Comparison of ENCODE assay signal across 10 cellular contexts in genomic region chr1:234881893-234882771, GRCh38.
DNase-seq lines count a peak whose midpoint lies in the region; ATAC-seq, FAIRE-seq and TF ChIP-seq lines count a peak whose summit lies in the region.
"Had no signal": no experiment of that assay in that cellular context is flagged by ENCODE, and none has a peak within 500 bp of the region (broad histone marks: within the 10 kb centered on the region; RNA-seq: fewer than 3 reads in every experiment).

No MANE protein-coding gene starts in this region.

- no peaks in the 10 kb centered on the region for H3K9me3 ChIP-seq in CD4-positive, alpha-beta T cell (ENCODE audit: control insufficient read depth, low read length)
- H3K9me3 ChIP-seq in vagina: no peaks in the 10 kb centered on the region

- H3K27ac Mint-ChIP-seq in CD4-positive, alpha-beta T cell: no peak overlapping the region

- intact Hi-C loops in CD4-positive, alpha-beta T cell (cut with DNase I, micrococcal nuclease): no loop called here
- intact Hi-C loops in vagina (cut with DNase I): loop anchor here (10.0 kb wide), 1 partner anchor 157 kb away; no protein-coding TSS in a partner anchor

- H3K4me1 ChIP-seq in vagina: peaks cover 28% of the 10 kb centered on the region

- POLR2A ChIA-PET in CD4-positive, alpha-beta T cell (lab: Charles Lee): interaction anchor here (0.8 kb wide), 1 partner anchor 268 kb away, joined by 3 read pairs; no protein-coding TSS in a partner anchor

- H3K9me3 Mint-ChIP-seq in CD4-positive, alpha-beta T cell: no peaks in the 10 kb centered on the region

- no peak overlapping the region for H3K27ac ChIP-seq in CD4-positive, alpha-beta T cell (ENCODE audit: low read depth, low read length)
- no peak overlapping the region for H3K27ac ChIP-seq in vagina

- peak; percentile 64 for FAIRE-seq in GM19239 (lab: Jason Lieb, UNC)
- FAIRE-seq: islet of Langerhans had no signal

- no peak for TF ChIP-seq CTCF in CD4-positive, alpha-beta T cell (IDR thresholded peaks at IDR 0.05)
- TF ChIP-seq CTCF in vagina (IDR thresholded peaks at IDR 0.05): no peak

- CTCF ChIA-PET in CD4-positive, alpha-beta T cell (lab: Charles Lee): interaction anchor here (0.6 kb wide), 1 partner anchor 147 kb away, joined by 3 read pairs; no protein-coding TSS in a partner anchor

- ATAC-seq in CD4-positive, alpha-beta T cell (ENCODE audit: poor library complexity): peak; percentile 32
- ATAC-seq in HG03060 (IDR thresholded peaks at IDR 0.05; ENCODE audit: low read depth, unreplicated experiment): peak; percentile 79

- H3K36me3 Mint-ChIP-seq in CD4-positive, alpha-beta T cell (ENCODE audit: low read depth): no peaks in the 10 kb centered on the region

- H3K4me3 Mint-ChIP-seq in CD4-positive, alpha-beta T cell: no peak overlapping the region

- peaks cover 10% of the 10 kb centered on the region for H3K4me1 Mint-ChIP-seq in CD4-positive, alpha-beta T cell (ENCODE audit: low read depth)

- no peaks in the 10 kb centered on the region for H3K27me3 ChIP-seq in CD4-positive, alpha-beta T cell (ENCODE audit: control insufficient read depth, insufficient read depth, low read length)
- H3K27me3 ChIP-seq in vagina: no peaks in the 10 kb centered on the region

- H3K27me3 Mint-ChIP-seq in CD4-positive, alpha-beta T cell: no peaks in the 10 kb centered on the region

- no peak for DNase-seq in CD4-positive, alpha-beta T cell
- peak; percentile 57 for DNase-seq in GM19239 (ENCODE audit: insufficient read length, low spot score)
- DNase-seq in activated naive CD4-positive, alpha-beta T cell treated with anti-CD3 and anti-CD28 coated beads, Interleukin-2, amount 50 U/mL, for 16 hours: peak; percentile 37
- no peak for DNase-seq in vagina (ENCODE audit: extremely low spot score in 2 of 2)
- no peak for DNase-seq in DMS114 treated with DMSO at 0.1 percent for 48 hours (lab: John Stamatoyannopoulos, UW; ENCODE audit: unreplicated experiment)
- no peak for DNase-seq in middle frontal gyrus (ENCODE audit: extremely low spot score, low spot score)
- no peak for DNase-seq in NCI-H2029 (lab: John Stamatoyannopoulos, UW)
- DNase-seq: NCI-H226 had no signal

- H3K4me3 ChIP-seq in vagina: no peak overlapping the region

- no peak for TF ChIP-seq POLR2A in vagina (IDR thresholded peaks at IDR 0.05)

- H3K36me3 ChIP-seq in vagina: no peaks in the 10 kb centered on the region

Comparison
In these comparisons a context has a peak if more than half of its experiments do, and no peak if none do; other contexts are left out.
1. DNase-seq: peak in GM19239 (single experiment) and activated naive CD4-positive, alpha-beta T cell treated with anti-CD3 and anti-CD28 coated beads, Interleukin-2, amount 50 U/mL, for 16 hours (single experiment); none in CD4-positive, alpha-beta T cell (0 of 10), vagina (0 of 2), DMS114 treated with DMSO at 0.1 percent for 48 hours (single experiment), middle frontal gyrus (single experiment) and NCI-H2029 (single experiment).